In the genomic region with DNA sequence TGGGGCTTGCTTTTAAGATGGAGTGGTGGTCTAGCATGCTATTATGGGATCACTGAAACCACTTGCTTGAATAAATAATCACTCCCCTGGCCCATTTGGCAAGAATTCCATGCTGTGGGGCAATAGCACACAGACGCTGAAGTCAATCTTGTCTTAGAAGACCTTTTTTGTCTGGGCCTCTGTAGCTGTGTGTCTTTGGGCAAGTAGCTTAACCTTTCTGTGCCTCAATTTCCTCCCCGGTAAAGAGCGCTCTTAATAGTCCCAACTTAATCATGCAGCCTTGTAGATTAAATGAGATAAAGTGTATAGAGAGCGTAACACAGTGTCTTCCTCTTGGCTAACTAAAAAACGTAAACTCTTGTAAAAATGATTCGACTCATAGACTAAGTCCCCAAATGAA, we compare ENCODE assay signal across 28 cellular contexts.
"Had no signal": no experiment of that assay in that cellular context is flagged by ENCODE, and none has a peak within 500 bp of the region (broad histone marks: within the 10 kb centered on the region; RNA-seq: fewer than 3 reads in every experiment).

No MANE protein-coding gene starts in this region.

- H3K27ac ChIP-seq: colonic mucosa, coronary artery, dorsolateral prefrontal cortex, epithelial cell of prostate, esophagus muscularis mucosa, esophagus squamous epithelium, foreskin keratinocyte, gastrocnemius medialis, gastroesophageal sphincter, heart left ventricle, heart right ventricle had no signal

- DNase-seq: colonic mucosa; cortex of kidney; dermis blood vessel endothelial cell; dorsolateral prefrontal cortex; effector CD4-positive, alpha-beta T cell; effector CD8-positive, alpha-beta T cell; effector memory CD4-positive, alpha-beta T cell; effector memory CD8-positive, alpha-beta T cell; erythroblast; esophagus squamous epithelium; foreskin fibroblast; foreskin keratinocyte; foreskin melanocyte; gastrocnemius medialis; glutamatergic neuron; head of caudate nucleus; heart left ventricle; heart right ventricle had no signal

- H3K27ac Mint-ChIP-seq: dendritic cell treated with granulocyte-macrophage colony-stimulating factor and Interleukin-4, amounts not matched to agents 40 ng/mL and 50 ng/mL, for 4 days; effector memory CD8-positive, alpha-beta T cell had no signal

- H3K4me1 ChIP-seq: colonic mucosa, esophagus muscularis mucosa, esophagus squamous epithelium, foreskin keratinocyte, gastrocnemius medialis, gastroesophageal sphincter, heart left ventricle, heart right ventricle had no signal

- H3K4me3 Mint-ChIP-seq: dendritic cell treated with granulocyte-macrophage colony-stimulating factor and Interleukin-4, amounts not matched to agents 40 ng/mL and 50 ng/mL, for 4 days; effector memory CD8-positive, alpha-beta T cell had no signal

- H3K36me3 ChIP-seq: colonic mucosa, esophagus muscularis mucosa, esophagus squamous epithelium, gastrocnemius medialis, gastroesophageal sphincter, heart left ventricle, heart right ventricle had no signal

- H3K27me3 ChIP-seq: colonic mucosa, dorsolateral prefrontal cortex, foreskin keratinocyte, gastrocnemius medialis had no signal

- ATAC-seq: effector memory CD8-positive, alpha-beta T cell; esophagus mucosa; foreskin keratinocyte; gastrocnemius medialis; gastroesophageal sphincter; heart left ventricle; heart right ventricle had no signal

- H3K9me3 ChIP-seq: colonic mucosa, esophagus squamous epithelium, gastrocnemius medialis had no signal

- H3K9me3 Mint-ChIP-seq: dendritic cell treated with granulocyte-macrophage colony-stimulating factor and Interleukin-4, amounts not matched to agents 40 ng/mL and 50 ng/mL, for 4 days; effector memory CD8-positive, alpha-beta T cell had no signal

- H3K4me3 ChIP-seq: colonic mucosa, coronary artery, dorsolateral prefrontal cortex, esophagus muscularis mucosa, esophagus squamous epithelium, gastrocnemius medialis, gastroesophageal sphincter, heart left ventricle, heart right ventricle had no signal

- FAIRE-seq: colon, endometrium, endothelial cell of umbilical vein, frontal cortex had no signal
